Comparison of ENCODE assay signal across 11 cellular contexts in the genomic region with DNA sequence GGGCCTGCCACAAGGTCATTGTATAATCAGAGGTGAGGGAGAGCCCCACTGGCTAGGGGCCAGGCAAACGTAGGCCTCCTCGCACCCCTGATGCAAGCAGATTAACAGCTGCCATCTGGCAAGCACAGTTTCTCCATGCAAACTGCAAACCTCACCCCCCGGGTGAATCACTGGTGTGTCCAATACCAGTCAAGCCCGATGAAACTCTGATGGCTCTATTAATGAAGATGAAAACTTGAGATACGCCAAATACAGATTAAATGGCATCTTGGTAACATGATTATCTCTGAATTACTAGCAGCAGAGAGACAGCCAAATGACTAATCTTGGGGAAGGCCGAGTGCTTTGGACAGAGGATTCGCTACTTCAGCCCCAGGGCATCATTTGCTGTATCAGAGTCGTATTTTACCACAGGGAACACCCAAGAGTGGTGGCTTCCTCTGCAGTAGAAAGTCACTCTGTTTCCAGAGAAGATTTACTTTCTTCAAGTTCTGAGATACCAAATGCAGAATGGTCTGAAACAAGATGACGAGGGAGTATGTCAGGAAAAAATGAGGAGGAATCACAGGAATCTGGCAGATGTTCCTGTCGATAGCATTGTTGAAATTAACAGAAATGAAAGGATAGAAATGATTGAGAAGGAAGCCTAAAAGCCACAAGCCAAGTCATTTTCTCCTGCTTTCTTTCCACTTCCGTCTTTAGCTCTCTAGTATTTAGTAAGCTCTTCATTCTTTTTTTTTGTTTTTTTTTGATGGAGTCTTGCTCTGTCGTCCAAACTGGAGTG.
A peak's percentile ranks its signal among the peaks of the same experiment; 100 is the strongest.
DNase-seq lines count a peak whose midpoint lies in the region; ATAC-seq, FAIRE-seq and TF ChIP-seq lines count a peak whose summit lies in the region.
"Had no signal": no experiment of that assay in that cellular context is flagged by ENCODE, and none has a peak within 500 bp of the region (broad histone marks: within the 10 kb centered on the region; RNA-seq: fewer than 3 reads in every experiment).

No MANE protein-coding gene starts in this region.

- H3K9me3 ChIP-seq in PC-3 (ENCODE audit: low read length): no peaks in the 10 kb centered on the region
- no peaks in the 10 kb centered on the region for H3K9me3 ChIP-seq in keratinocyte (ENCODE audit: control insufficient read depth, low read depth, low read length)
- H3K9me3 ChIP-seq in effector memory CD4-positive, alpha-beta T cell (ENCODE audit: control insufficient read depth, low read length): no peaks in the 10 kb centered on the region
- H3K9me3 ChIP-seq: thoracic aorta had no signal

- intact Hi-C loops in PC-3 (cut with micrococcal nuclease): loop anchor here (5.0 kb wide), 1 partner anchor 987 kb away; no protein-coding TSS in a partner anchor

- no TSS peak for BruUV-seq in PC-3 (replicated peaks; lab: Mats Ljungman, UMichigan)

- no peaks in the 10 kb centered on the region for H3K27me3 ChIP-seq in PC-3 (ENCODE audit: low read length)
- H3K27me3 ChIP-seq in keratinocyte (ENCODE audit: control insufficient read depth, extremely low read depth, insufficient read depth, low read length): no peaks in the 10 kb centered on the region
- no peaks in the 10 kb centered on the region for H3K27me3 ChIP-seq in effector memory CD4-positive, alpha-beta T cell (replicated peaks; ENCODE audit: control insufficient read depth, insufficient read depth, low read length, poor library complexity, severe bottlenecking)

- POLR2A ChIA-PET in PC-3 (lab: Charles Lee; ENCODE audit: unreplicated experiment): interaction anchor here (0.6 kb wide), 1 partner anchor 39 kb away, joined by 5 read pairs; no protein-coding TSS in a partner anchor
- POLR2A ChIA-PET in activated CD4-positive, alpha-beta memory T cell treated with anti-CD3 and anti-CD28 coated beads, Interleukin-2, amount 10 ng/mL, durations not matched to agents 7 days and 5 days (lab: Charles Lee): no interaction called here

- TF ChIP-seq CTCF in PC-3 (conservative IDR thresholded peaks at IDR 0.05; ENCODE audit: low read depth, low read length): no peak
- TF ChIP-seq CTCF in keratinocyte (optimal IDR thresholded peaks at IDR 0.05 in 1 of 3, IDR thresholded peaks at IDR 0.05 in 1 of 3, conservative IDR thresholded peaks at IDR 0.05 in 1 of 3; ENCODE audit: extremely low read depth in 1 of 3, insufficient read depth in 2 of 3, low read length in 3 of 3): no peak

- ATAC-seq in HG02642 (IDR thresholded peaks at IDR 0.05; ENCODE audit: poor library complexity, unreplicated experiment) (peak; percentile 77), PC-3 (peak; percentile 55)
- ATAC-seq: naive thymus-derived CD8-positive, alpha-beta T cell had no signal

- CTCF ChIA-PET in PC-3 (lab: Charles Lee): no interaction called here
- CTCF ChIA-PET in activated CD4-positive, alpha-beta memory T cell treated with anti-CD3 and anti-CD28 coated beads, Interleukin-2, amount 10 ng/mL, durations not matched to agents 7 days and 5 days (lab: Charles Lee): no interaction called here

- H3F3A ChIP-seq in PC-3 (ENCODE audit: low read length, unreplicated experiment): peaks cover 14% of the 10 kb centered on the region

- H2AFZ ChIP-seq in PC-3 (ENCODE audit: low read length) (peak overlapping the region; percentile 49; the same call in 1 of the 2 replicates), keratinocyte (ENCODE audit: control insufficient read depth, low read length) (peak overlapping the region; percentile 52)

- dilution Hi-C loops in keratinocyte (cut with MboI; ENCODE audit: extremely low pct_ligation_motif_present, low sequenced_read_pairs): no loop called here

- H3K79me2 ChIP-seq in PC-3 (ENCODE audit: low read length): no peaks in the 10 kb centered on the region
- H3K79me2 ChIP-seq in keratinocyte (ENCODE audit: control insufficient read depth, insufficient read depth, low read length): no peaks in the 10 kb centered on the region

- no peak overlapping the region for H3K27ac Mint-ChIP-seq in activated CD4-positive, alpha-beta memory T cell treated with anti-CD3 and anti-CD28 coated beads, Interleukin-2, amount 10 ng/mL, durations not matched to agents 7 days and 5 days
- H3K27ac Mint-ChIP-seq: naive thymus-derived CD8-positive, alpha-beta T cell had no signal

- H3K4me2 ChIP-seq in PC-3 (ENCODE audit: low read length) (peak overlapping the region; percentile 76), keratinocyte (ENCODE audit: control insufficient read depth, extremely low read depth, insufficient read depth, low read depth, low read length) (peak overlapping the region; percentile 78)

- peak; percentile 84 for FAIRE-seq in keratinocyte (lab: Jason Lieb, UNC)

- H3K27me3 Mint-ChIP-seq in activated CD4-positive, alpha-beta memory T cell treated with anti-CD3 and anti-CD28 coated beads, Interleukin-2, amount 10 ng/mL, durations not matched to agents 7 days and 5 days: no peaks in the 10 kb centered on the region

- peak overlapping the region; percentile 61 for H3K9ac ChIP-seq in PC-3 (ENCODE audit: low read length)
- H3K9ac ChIP-seq in keratinocyte (ENCODE audit: control insufficient read depth, extremely low read depth, insufficient read depth, low read length): peak overlapping the region; percentile 34

- H3K9me2 ChIP-seq in PC-3 (replicated peaks; ENCODE audit: low read length): no peaks in the 10 kb centered on the region

- no peaks in the 10 kb centered on the region for H4K20me1 ChIP-seq in PC-3 (ENCODE audit: low read length)
- H4K20me1 ChIP-seq in keratinocyte (ENCODE audit: control insufficient read depth, extremely low read depth, insufficient read depth, low read length): no peaks in the 10 kb centered on the region

- H3K4me1 ChIP-seq in PC-3 (ENCODE audit: insufficient read depth, low read length): peaks cover 47% of the 10 kb centered on the region
- peaks cover 32% of the 10 kb centered on the region for H3K4me1 ChIP-seq in keratinocyte (ENCODE audit: control insufficient read depth, extremely low read depth, insufficient read depth, low read length)
- H3K4me1 ChIP-seq in effector memory CD4-positive, alpha-beta T cell (ENCODE audit: control insufficient read depth, insufficient read depth, low read length, poor library complexity, severe bottlenecking): no peaks in the 10 kb centered on the region

- no peaks in the 10 kb centered on the region for H3K36me3 ChIP-seq in PC-3 (ENCODE audit: low read depth, low read length)
- no peaks in the 10 kb centered on the region for H3K36me3 ChIP-seq in keratinocyte (ENCODE audit: control insufficient read depth in 2 of 2, extremely low read depth in 1 of 2, insufficient read depth in 2 of 2, low read length in 2 of 2)
- H3K36me3 ChIP-seq in effector memory CD4-positive, alpha-beta T cell (ENCODE audit: control insufficient read depth, insufficient read depth, low read length): no peaks in the 10 kb centered on the region
- H3K36me3 ChIP-seq: thoracic aorta had no signal

- H3K4me3 ChIP-seq in PC-3 (ENCODE audit: low read length) (peak overlapping the region; percentile 49), keratinocyte (ENCODE audit: control insufficient read depth in 2 of 3, extremely low read depth in 1 of 3, insufficient read depth in 2 of 3, low read depth in 1 of 3, low read length in 3 of 3) (peak overlapping the region in 1 of 3 experiments; percentile 22)
- H3K4me3 ChIP-seq in effector memory CD4-positive, alpha-beta T cell (ENCODE audit: insufficient read depth, low read depth, low read length, poor library complexity, severe bottlenecking): no peak overlapping the region
- H3K4me3 ChIP-seq: thoracic aorta had no signal

- peak; percentile 64 for DNase-seq in GM03348 (ENCODE audit: low spot score)
- peak; percentile 88 for DNase-seq in PC-3
- DNase-seq in keratinocyte (ENCODE audit: low read depth, low spot score): peak; percentile 40
- DNase-seq in activated CD4-positive, alpha-beta memory T cell treated with anti-CD3 and anti-CD28 coated beads, Interleukin-2, amount 10 ng/mL, durations not matched to agents 7 days and 5 days: no peak
- no peak for DNase-seq in ureter (ENCODE audit: low spot score)
- DNase-seq in NCI-H1694 (lab: John Stamatoyannopoulos, UW): no peak
- no peak for DNase-seq in effector memory CD4-positive, alpha-beta T cell
- DNase-seq: naive thymus-derived CD8-positive, alpha-beta T cell; NCI-H2029 treated with DMSO at 0.1 percent for 48 hours had no signal

- no peak overlapping the region for H3K4me3 Mint-ChIP-seq in activated CD4-positive, alpha-beta memory T cell treated with anti-CD3 and anti-CD28 coated beads, Interleukin-2, amount 10 ng/mL, durations not matched to agents 7 days and 5 days
- H3K4me3 Mint-ChIP-seq: naive thymus-derived CD8-positive, alpha-beta T cell had no signal

- H3K9me1 ChIP-seq in keratinocyte (ENCODE audit: control insufficient read depth, extremely low read depth, insufficient read depth, low read length): no peaks in the 10 kb centered on the region

- no peaks in the 10 kb centered on the region for H3K36me3 Mint-ChIP-seq in activated CD4-positive, alpha-beta memory T cell treated with anti-CD3 and anti-CD28 coated beads, Interleukin-2, amount 10 ng/mL, durations not matched to agents 7 days and 5 days (ENCODE audit: low read depth)
- H3K36me3 Mint-ChIP-seq: naive thymus-derived CD8-positive, alpha-beta T cell had no signal

- peaks cover 2% of the 10 kb centered on the region for H3K4me1 Mint-ChIP-seq in activated CD4-positive, alpha-beta memory T cell treated with anti-CD3 and anti-CD28 coated beads, Interleukin-2, amount 10 ng/mL, durations not matched to agents 7 days and 5 days
- H3K4me1 Mint-ChIP-seq: naive thymus-derived CD8-positive, alpha-beta T cell had no signal

- H3K27ac ChIP-seq in PC-3 (ENCODE audit: low read length): peak overlapping the region; percentile 96
- peak overlapping the region; percentile 59 for H3K27ac ChIP-seq in keratinocyte (ENCODE audit: control insufficient read depth, insufficient read depth, low read length)
- no peak overlapping the region for H3K27ac ChIP-seq in effector memory CD4-positive, alpha-beta T cell (ENCODE audit: insufficient read depth, low read length, poor library complexity, severe bottlenecking)
- H3K27ac ChIP-seq: thoracic aorta had no signal

- H3K9me3 Mint-ChIP-seq in activated CD4-positive, alpha-beta memory T cell treated with anti-CD3 and anti-CD28 coated beads, Interleukin-2, amount 10 ng/mL, durations not matched to agents 7 days and 5 days: peaks cover 2% of the 10 kb centered on the region

Comparison
In these comparisons a context has a peak if more than half of its experiments do, and no peak if none do; other contexts are left out.
1. DNase-seq: peak in GM03348 (single experiment), PC-3 (single experiment) and keratinocyte (single experiment); none in activated CD4-positive, alpha-beta memory T cell treated with anti-CD3 and anti-CD28 coated beads, Interleukin-2, amount 10 ng/mL, durations not matched to agents 7 days and 5 days (single experiment), ureter (single experiment), NCI-H1694 (single experiment) and effector memory CD4-positive, alpha-beta T cell (0 of 3).